ENCODE assay signal across 23 cellular contexts in the genomic region with DNA sequence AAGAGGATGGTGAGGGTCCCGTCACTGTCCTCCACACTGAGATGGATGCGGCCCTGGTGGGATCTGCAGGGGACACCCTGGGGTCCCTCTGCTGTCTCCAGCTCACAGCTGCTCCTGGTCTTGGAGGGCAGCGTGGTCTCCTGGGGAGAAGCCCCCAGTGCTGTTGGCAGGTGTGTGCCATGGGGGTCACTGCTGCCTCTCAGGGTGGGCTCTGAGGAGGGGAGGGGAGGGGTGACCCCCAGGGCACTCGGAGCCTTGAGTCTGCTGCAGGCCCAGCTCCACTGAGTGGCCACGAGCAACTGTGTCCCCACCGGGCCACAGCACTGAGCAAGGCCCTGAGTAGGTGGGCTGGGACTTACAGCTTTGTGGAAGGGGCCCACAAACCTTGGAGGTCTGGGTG.
"Had no signal": no experiment of that assay in that cellular context is flagged by ENCODE, and none has a peak within 500 bp of the region (broad histone marks: within the 10 kb centered on the region; RNA-seq: fewer than 3 reads in every experiment).

No MANE protein-coding gene starts in this region.

- DNase-seq: cerebellar nuclear complex; colonic mucosa; dermis blood vessel endothelial cell; endodermal cell; foreskin keratinocyte; hippocampal formation; kidney glomerular epithelial cell; lower lobe of right lung; natural killer cell; retina; stimulated activated CD4-positive, alpha-beta T cell treated with anti-CD3 and anti-CD28 coated beads, Interleukin-12 subunit alpha, Interleukin-12 subunit beta, amount 100 ng/mL, for 4 hours; stimulated activated CD4-positive, alpha-beta T cell treated with anti-CD3 and anti-CD28 coated beads, Interleukin-2, amount 100 ng/mL, for 48 hours; trophoblast cell had no signal

- H3K4me1 Mint-ChIP-seq: endodermal cell, memory B cell, mesothelial cell of epicardium had no signal

- H3K4me1 ChIP-seq: colonic mucosa, foreskin keratinocyte, prostate gland had no signal

- H3K9me3 ChIP-seq: colonic mucosa, heart left ventricle, lower lobe of right lung, pancreas, prostate gland, stomach had no signal

- H3K4me3 Mint-ChIP-seq: endodermal cell; memory B cell; mesothelial cell of epicardium; natural killer cell; neural crest cell; stimulated activated memory B cell treated with anti-CD40 and anti-IgM and Interleukin-4, amounts not matched to agents 10 μg/mL and 1 μg/mL and 100 μg/mL, for 72 hours had no signal

- H3K4me3 ChIP-seq: colonic mucosa, heart left ventricle, lower lobe of right lung, pancreas, prostate gland, skin epidermis, stomach had no signal

- H3K27me3 Mint-ChIP-seq: memory B cell; stimulated activated memory B cell treated with anti-CD40 and anti-IgM and Interleukin-4, amounts not matched to agents 10 μg/mL and 1 μg/mL and 100 μg/mL, for 72 hours had no signal

- H3K36me3 Mint-ChIP-seq: natural killer cell; stimulated activated memory B cell treated with anti-CD40 and anti-IgM and Interleukin-4, amounts not matched to agents 10 μg/mL and 1 μg/mL and 100 μg/mL, for 72 hours had no signal

- H3K9me3 Mint-ChIP-seq: endodermal cell; memory B cell; mesothelial cell of epicardium; natural killer cell; neural crest cell; stimulated activated memory B cell treated with anti-CD40 and anti-IgM and Interleukin-4, amounts not matched to agents 10 μg/mL and 1 μg/mL and 100 μg/mL, for 72 hours had no signal

- H3K36me3 ChIP-seq: colonic mucosa, lower lobe of right lung, pancreas, prostate gland had no signal

- H3K27ac ChIP-seq: colonic mucosa, foreskin keratinocyte, heart left ventricle, lower lobe of right lung, prostate gland, skin epidermis had no signal

- H3K27me3 ChIP-seq: colonic mucosa, foreskin keratinocyte, heart left ventricle, pancreas, stomach had no signal

- ATAC-seq: foreskin keratinocyte; lower lobe of right lung; natural killer cell; sciatic nerve; stimulated activated memory B cell treated with anti-CD40 and anti-IgM and Interleukin-4, amounts not matched to agents 10 μg/mL and 1 μg/mL and 100 μg/mL, for 72 hours had no signal

- H3K27ac Mint-ChIP-seq: endodermal cell; memory B cell; mesothelial cell of epicardium; natural killer cell; stimulated activated memory B cell treated with anti-CD40 and anti-IgM and Interleukin-4, amounts not matched to agents 10 μg/mL and 1 μg/mL and 100 μg/mL, for 72 hours had no signal
